ENCODE assay signal across 10 cellular contexts in the genomic region with DNA sequence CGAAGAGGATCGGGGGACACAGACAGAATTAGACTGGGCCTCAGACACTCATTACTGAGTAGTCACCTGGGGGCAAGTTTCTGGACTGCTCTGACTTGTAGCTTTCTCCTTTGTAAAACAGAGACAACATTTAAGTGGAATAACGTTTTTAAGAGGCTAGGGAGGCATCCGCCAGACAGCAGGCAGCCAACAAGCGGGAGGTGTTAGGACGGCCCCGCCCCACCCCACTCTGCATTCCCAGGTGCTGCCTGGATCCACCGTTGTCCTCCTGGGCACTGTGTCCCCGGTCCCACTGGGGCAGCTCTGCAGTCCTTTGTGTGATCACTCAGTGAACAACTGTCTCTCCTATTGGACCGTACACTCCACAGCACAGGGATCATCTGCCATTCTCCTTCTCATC.
"Had no signal": no experiment of that assay in that cellular context is flagged by ENCODE, and none has a peak within 500 bp of the region (broad histone marks: within the 10 kb centered on the region; RNA-seq: fewer than 3 reads in every experiment).

No MANE protein-coding gene starts in this region.

- H3K4me3 Mint-ChIP-seq: activated B cell treated with CpG ODN at 0.5 μM for 24 hours, immature natural killer cell, mesothelial cell of epicardium, type B pancreatic cell had no signal

- H3K4me1 Mint-ChIP-seq: mesothelial cell of epicardium had no signal

- H3K27ac Mint-ChIP-seq: mesothelial cell of epicardium, type B pancreatic cell had no signal

- DNase-seq: activated B cell treated with CpG ODN at 0.5 μM for 24 hours; activated T-cell treated with anti-CD3 and anti-CD28 coated beads, Interleukin-2, amount 50 U/mL, for 1 hour; esophagus squamous epithelium; foreskin fibroblast; immature natural killer cell; retina; stimulated activated CD4-positive, alpha-beta T cell treated with anti-CD3 and anti-CD28 coated beads, Interleukin-4, amount 100 ng/mL, for 1 hour; stimulated activated CD8-positive, alpha-beta memory T cell treated with anti-CD3 and anti-CD28 coated beads, Interleukin-4, amount 100 ng/mL, for 48 hours had no signal

- H3K27me3 Mint-ChIP-seq: activated B cell treated with CpG ODN at 0.5 μM for 24 hours, type B pancreatic cell had no signal

- H3K9me3 Mint-ChIP-seq: activated B cell treated with CpG ODN at 0.5 μM for 24 hours, immature natural killer cell, mesothelial cell of epicardium, type B pancreatic cell had no signal
